ENCODE assay signal across 23 cellular contexts in the genomic region with DNA sequence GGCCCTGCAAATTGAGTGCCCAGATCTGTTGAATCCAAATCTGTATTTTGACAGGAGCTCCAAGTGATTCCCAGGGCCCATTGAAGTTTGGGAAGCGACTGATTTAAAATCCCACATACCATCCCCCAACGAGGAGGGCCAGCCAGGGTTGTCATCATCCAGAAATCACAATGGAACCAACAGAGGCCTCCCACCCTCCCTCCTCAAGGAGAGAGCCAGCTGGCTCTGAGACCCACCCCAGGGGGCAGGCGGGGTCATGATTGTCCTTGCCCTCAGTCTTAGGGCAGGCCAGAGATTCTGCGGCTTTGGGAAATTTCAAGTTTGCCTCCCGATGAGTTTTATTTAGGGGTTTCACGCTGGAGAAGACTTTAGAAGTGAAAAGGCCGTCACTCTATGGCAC.
"Had no signal": no experiment of that assay in that cellular context is flagged by ENCODE, and none has a peak within 500 bp of the region (broad histone marks: within the 10 kb centered on the region; RNA-seq: fewer than 3 reads in every experiment).

No MANE protein-coding gene starts in this region.

- H3K27ac ChIP-seq: brain microvascular endothelial cell, epithelial cell of prostate, esophagus squamous epithelium, right lobe of liver had no signal

- H3K4me3 ChIP-seq: esophagus squamous epithelium, right lobe of liver had no signal

- H3K4me1 ChIP-seq: right lobe of liver had no signal

- FAIRE-seq: astrocyte, frontal cortex, small intestine had no signal

- DNase-seq: activated B cell treated with CpG ODN at 0.5 μM for 24 hours; activated CD4-positive, alpha-beta T cell treated with anti-CD3 and anti-CD28 coated beads, Interleukin-2, amount 50 U/mL, for 1 hour; activated CD8-positive, alpha-beta T cell treated with anti-CD3 and anti-CD28 coated beads for 36 hours; activated gamma-delta T cell treated with Interleukin-2 at 50 U/mL for 16 hours; activated naive CD4-positive, alpha-beta T cell treated with anti-CD3 and anti-CD28 coated beads, Interleukin-2, amount 50 U/mL, for 16 hours; activated T-cell treated with anti-CD3 and anti-CD28 coated beads, Interleukin-2, amount 50 U/mL, for 4 hours; amniotic stem cell; brain microvascular endothelial cell; central memory CD4-positive, alpha-beta T cell; esophagus squamous epithelium; islet precursor cell; naive thymus-derived CD8-positive, alpha-beta T cell; right lobe of liver; small intestine; stimulated activated CD4-positive, alpha-beta T cell treated with anti-CD3 and anti-CD28 coated beads, Interleukin-4, amount 100 ng/mL, for 24 hours; stimulated activated naive CD8-positive, alpha-beta T cell treated with anti-CD3 and anti-CD28 coated beads, Interleukin-15, amount 100 ng/mL, for 72 hours; substantia nigra; T-cell had no signal

- H3K36me3 ChIP-seq: brain microvascular endothelial cell, esophagus squamous epithelium, right lobe of liver had no signal

- H3K9me3 ChIP-seq: esophagus squamous epithelium, right lobe of liver had no signal

- H3K27me3 ChIP-seq: brain microvascular endothelial cell, right lobe of liver had no signal

- ATAC-seq: activated CD8-positive, alpha-beta T cell treated with anti-CD3 and anti-CD28 coated beads for 36 hours; activated T-cell treated with anti-CD3 and anti-CD28 coated beads, Interleukin-2, amount 50 U/mL, for 4 hours; activated T-helper 17 cell treated with anti-CD3 and anti-CD28 coated beads, Interleukin-2, amount 50 U/mL, for 72 hours; naive thymus-derived CD8-positive, alpha-beta T cell; right lobe of liver; stimulated activated effector memory CD8-positive, alpha-beta T cell treated with anti-CD3 and anti-CD28 coated beads, Interleukin-12 subunit alpha, Interleukin-12 subunit beta, amount 100 ng/mL, for 72 hours; stimulated activated naive CD8-positive, alpha-beta T cell treated with anti-CD3 and anti-CD28 coated beads, Interleukin-15, amount 100 ng/mL, for 72 hours; T-cell had no signal
